ENCODE assay signal across 13 cellular contexts in the genomic region with DNA sequence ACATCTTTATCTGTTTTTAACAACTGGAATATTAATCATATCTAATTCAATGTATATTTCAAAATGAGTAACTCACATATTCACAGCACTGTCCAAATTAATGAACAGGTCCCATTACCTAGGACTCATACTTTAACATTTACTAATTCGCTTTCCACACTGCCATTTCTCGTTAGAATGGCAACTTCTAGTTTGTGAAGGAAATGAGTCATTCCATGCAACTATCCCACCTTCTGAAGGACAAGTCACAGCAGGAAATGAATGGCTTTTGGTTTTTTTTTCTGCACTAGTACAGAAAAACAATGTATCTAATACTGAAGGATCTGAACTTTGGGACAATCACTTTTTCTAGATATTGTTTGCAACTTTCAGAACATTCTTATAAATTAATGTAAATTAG. TPM values are rescaled to one million over a fixed set of nuclear protein-coding genes. Genes with fewer than 3 reads are reported as not detected.
DNase-seq lines count a peak whose midpoint lies in the region; ATAC-seq, FAIRE-seq and TF ChIP-seq lines count a peak whose summit lies in the region.
"Had no signal": no experiment of that assay in that cellular context is flagged by ENCODE, and none has a peak within 500 bp of the region (broad histone marks: within the 10 kb centered on the region; RNA-seq: fewer than 3 reads in every experiment).

No MANE protein-coding gene starts in this region.

- H3K18ac ChIP-seq in H1 (ENCODE audit: extremely low read depth, low read length) = no peak overlapping the region

- no peaks in the 10 kb centered on the region for H3K79me1 ChIP-seq in H1 (ENCODE audit: low read depth, low read length)

- ATAC-seq in body of pancreas = no peak
- ATAC-seq in left cardiac atrium = no peak

- TF ChIP-seq CTCF in Loucy (conservative IDR thresholded peaks at IDR 0.05; ENCODE audit: low read length) = no peak
- no peak for TF ChIP-seq CTCF in H1 (IDR thresholded peaks at IDR 0.05; ENCODE audit: control extremely low read depth in 1 of 3, insufficient read depth in 1 of 3, low read depth in 1 of 3, low read length in 3 of 3)
- no peak for TF ChIP-seq CTCF in suprapubic skin (IDR thresholded peaks at IDR 0.05)
- no peak for TF ChIP-seq CTCF in body of pancreas (IDR thresholded peaks at IDR 0.05)

- intact Hi-C loops in activated naive CD4-positive, alpha-beta T cell treated with anti-CD3 and anti-CD28 coated beads for 36 hours (cut with micrococcal nuclease) = loop anchor here (1.0 to 2.0 kb wide), 5 partner anchors 10 to 133 kb away; a partner anchor contains a TSS
- intact Hi-C loops in body of pancreas (cut with DNase I) = no loop called here
- intact Hi-C loops in left cardiac atrium (cut with DNase I) = no loop called here

- peaks cover 41% of the 10 kb centered on the region for H3K4me1 Mint-ChIP-seq in activated naive CD4-positive, alpha-beta T cell treated with anti-CD3 and anti-CD28 coated beads for 36 hours (ENCODE audit: low read depth)

- CTCF ChIA-PET in activated naive CD4-positive, alpha-beta T cell treated with anti-CD3 and anti-CD28 coated beads for 36 hours (lab: Charles Lee) = no interaction called here
- CTCF ChIA-PET in H1 (lab: Charles Lee; ENCODE audit: partially characterized antibody) = interaction anchor here (0.6 to 1.4 kb wide), 2 partner anchors 59 to 168 kb away, joined by 3 to 5 read pairs; no protein-coding TSS in a partner anchor

- H4K91ac ChIP-seq in H1 (replicated peaks; ENCODE audit: insufficient read length, low read length) = no peak overlapping the region

- H3K4ac ChIP-seq in H1 (replicated peaks; ENCODE audit: insufficient read length, low read depth, low read length) = no peak overlapping the region

- no peak overlapping the region for H2AFZ ChIP-seq in Loucy (ENCODE audit: low read length)
- H2AFZ ChIP-seq in H1 (ENCODE audit: low read length) = no peak overlapping the region

- no peak overlapping the region for H4K5ac ChIP-seq in H1 (ENCODE audit: insufficient read length, low read depth, low read length)

- no peak overlapping the region for H2BK20ac ChIP-seq in H1 (ENCODE audit: low read length)

- no peaks in the 10 kb centered on the region for H3K9me2 ChIP-seq in Loucy (replicated peaks; ENCODE audit: low read depth, low read length)

- WGBS in H1 (ENCODE audit: extremely low coverage in 1 of 2, insufficient coverage in 1 of 2, insufficient read length in 1 of 2, insufficient replicate concordance in 2 of 2, low coverage in 1 of 2, low lambda C conversion rate in 2 of 2, missing lambda C conversion rate in 1 of 2), 2 experiments = 69% methylated on average over 2 of the region's 2 CpGs; no CpG with 5 or more reads in 1 of the 2 experiments
- 47% methylated on average over 2 of the region's 2 CpGs for WGBS in suprapubic skin
- 49 to 57% methylated on average over 2 of the region's 2 CpGs for WGBS in body of pancreas, 2 donors

- H4K20me1 ChIP-seq in Loucy (ENCODE audit: insufficient read depth, low read length, poor library complexity, severe bottlenecking) (no peaks in the 10 kb centered on the region), H1 (replicated peaks in 1 of 2; ENCODE audit: control insufficient read depth in 1 of 2, insufficient read depth in 2 of 2, low read length in 2 of 2) (no peaks in the 10 kb centered on the region)

- H2BK120ac ChIP-seq in H1 (replicated peaks; ENCODE audit: low read depth, low read length) = no peak overlapping the region

- no peak for DNase-seq in activated naive CD4-positive, alpha-beta T cell treated with anti-CD3 and anti-CD28 coated beads for 36 hours
- no peak for DNase-seq in activated naive CD4-positive, alpha-beta T cell (lab: John Stamatoyannopoulos, UW)
- DNase-seq in H1 (ENCODE audit: low read depth in 1 of 2, low spot score in 2 of 2) (no peak), suprapubic skin (ENCODE audit: low spot score in 2 of 2) (no peak), body of pancreas (no peak), NCI-H2107 (lab: John Stamatoyannopoulos, UW) (no peak), left cardiac atrium (no peak)
- DNase-seq: AML-193, Karpas-422 had no signal

- H2AK5ac ChIP-seq in H1 (ENCODE audit: low read depth, low read length) = no peak overlapping the region

- H3K4me1 ChIP-seq in Loucy (ENCODE audit: insufficient read depth, low read length, poor library complexity, severe bottlenecking) (peaks cover 9% of the 10 kb centered on the region), H1 (replicated peaks in 1 of 4; ENCODE audit: control insufficient read depth in 3 of 4, insufficient read depth in 4 of 4, low read length in 3 of 4) (peaks cover 0 to 22% (median 12%) of the 10 kb centered on the region in 4 experiments), suprapubic skin (peaks cover 36% of the 10 kb centered on the region), body of pancreas (peaks cover 6% of the 10 kb centered on the region)

- peak overlapping the region; percentile 34 for H3K4me3 ChIP-seq in Loucy (ENCODE audit: low read length, poor library complexity, severe bottlenecking)
- H3K4me3 ChIP-seq in H1 (ENCODE audit: extremely low read depth in 1 of 4, insufficient read depth in 2 of 4, low read depth in 3 of 4, low read length in 4 of 4) = 0 out of 8 replicates have a peak overlapping the region, but pooled peaks of 1 of the 4 experiments have one; percentile 12
- no peak overlapping the region for H3K4me3 ChIP-seq in suprapubic skin
- H3K4me3 ChIP-seq in body of pancreas = no peak overlapping the region
- H3K4me3 ChIP-seq: cardiac muscle cell had no signal

- no peak overlapping the region for H3K9ac ChIP-seq in Loucy (ENCODE audit: low read depth, low read length, poor library complexity, severe bottlenecking)
- H3K9ac ChIP-seq in H1 (replicated peaks in 1 of 4; ENCODE audit: extremely low read depth in 1 of 4, low read depth in 3 of 4, low read length in 3 of 4) = no peak overlapping the region

- POLR2A ChIA-PET in H1 (lab: Charles Lee; ENCODE audit: partially characterized antibody) = no interaction called here

- no peak for TF ChIP-seq RAD21 in H1 (IDR thresholded peaks at IDR 0.05 in 1 of 2, conservative IDR thresholded peaks at IDR 0.05 in 1 of 2; ENCODE audit: low read depth in 2 of 2, low read length in 2 of 2)

- no peak overlapping the region for H4K8ac ChIP-seq in H1 (ENCODE audit: extremely low read depth, insufficient read depth, low read length)

- H2BK5ac ChIP-seq in H1 (ENCODE audit: low read depth, low read length) = no peak overlapping the region

- peaks cover 1% of the 10 kb centered on the region for H3K27me3 Mint-ChIP-seq in activated naive CD4-positive, alpha-beta T cell treated with anti-CD3 and anti-CD28 coated beads for 36 hours (ENCODE audit: low read depth)

- H3K4me3 Mint-ChIP-seq in activated naive CD4-positive, alpha-beta T cell treated with anti-CD3 and anti-CD28 coated beads for 36 hours = no peak overlapping the region
- H3K4me3 Mint-ChIP-seq: T-helper 1 cell treated with Interleukin-12 subunit alpha and Interleukin-12 subunit beta and Interleukin-4 antibody, amounts not matched to agents 30 μg/mL and 1 μg/mL, for 36 hours had no signal

- no peak for FAIRE-seq in H1 (lab: Jason Lieb, UNC)

- no peak overlapping the region for H2BK12ac ChIP-seq in H1 (ENCODE audit: low read depth, low read length)

- H3K4me2 ChIP-seq in Loucy (ENCODE audit: low read depth, low read length, poor library complexity, severe bottlenecking) = peak overlapping the region; percentile 30
- no peak overlapping the region for H3K4me2 ChIP-seq in H1 (ENCODE audit: insufficient read depth in 1 of 2, low read depth in 2 of 2, low read length in 2 of 2)

- H3K36me3 ChIP-seq in Loucy (ENCODE audit: insufficient read depth, low read length) (no peaks in the 10 kb centered on the region), H1 (ENCODE audit: control insufficient read depth in 2 of 4, insufficient read depth in 4 of 4, low read length in 3 of 4) (no peaks in the 10 kb centered on the region), suprapubic skin (no peaks in the 10 kb centered on the region), body of pancreas (replicated peaks in 1 of 2; ENCODE audit: insufficient read depth in 1 of 2, low read depth in 2 of 2) (no peaks in the 10 kb centered on the region)
- H3K36me3 ChIP-seq: cardiac muscle cell had no signal

- no peak overlapping the region for H3K14ac ChIP-seq in H1 (ENCODE audit: insufficient read length)

- no peak overlapping the region for H3K23ac ChIP-seq in H1 (ENCODE audit: insufficient read length)

- no peaks in the 10 kb centered on the region for H3K23me2 ChIP-seq in H1 (ENCODE audit: low read depth, low read length)

- TF ChIP-seq EP300 in H1 (IDR thresholded peaks at IDR 0.05; ENCODE audit: borderline replicate concordance in 1 of 2, low read depth in 2 of 2, low read length in 2 of 2) = no peak
- TF ChIP-seq EP300 in suprapubic skin (IDR thresholded peaks at IDR 0.05) = no peak

- no peak for TF ChIP-seq POLR2A in H1 (IDR thresholded peaks at IDR 0.05; ENCODE audit: control extremely low read depth in 1 of 2, low read depth in 2 of 2, low read length in 2 of 2)
- no peak for TF ChIP-seq POLR2A in suprapubic skin (IDR thresholded peaks at IDR 0.05)
- no peak for TF ChIP-seq POLR2A in body of pancreas (IDR thresholded peaks at IDR 0.05)

- peak overlapping the region; percentile 59 for H3K27ac Mint-ChIP-seq in activated naive CD4-positive, alpha-beta T cell treated with anti-CD3 and anti-CD28 coated beads for 36 hours
- H3K27ac Mint-ChIP-seq: T-helper 1 cell treated with Interleukin-12 subunit alpha and Interleukin-12 subunit beta and Interleukin-4 antibody, amounts not matched to agents 30 μg/mL and 1 μg/mL, for 36 hours had no signal

- no peaks in the 10 kb centered on the region for H3F3A ChIP-seq in Loucy (ENCODE audit: low read depth)

- H2BK15ac ChIP-seq in H1 (ENCODE audit: low read length) = no peak overlapping the region

- H3K9me3 ChIP-seq in Loucy (ENCODE audit: insufficient read depth, low read depth, low read length) (no peaks in the 10 kb centered on the region), H1 (ENCODE audit: insufficient read depth in 2 of 2, low read depth in 1 of 2, low read length in 1 of 2) (peaks cover 0 to 2% of the 10 kb centered on the region in 2 experiments; a peak in 1 of 4 replicates), suprapubic skin (no peaks in the 10 kb centered on the region), body of pancreas (no peaks in the 10 kb centered on the region)

- peaks cover 2% of the 10 kb centered on the region for H3K9me3 Mint-ChIP-seq in activated naive CD4-positive, alpha-beta T cell treated with anti-CD3 and anti-CD28 coated beads for 36 hours
- H3K9me3 Mint-ChIP-seq: T-helper 1 cell treated with Interleukin-12 subunit alpha and Interleukin-12 subunit beta and Interleukin-4 antibody, amounts not matched to agents 30 μg/mL and 1 μg/mL, for 36 hours had no signal

- H3K56ac ChIP-seq in H1 (replicated peaks; ENCODE audit: insufficient read length, low read depth, low read length) = no peak overlapping the region

- H3K79me2 ChIP-seq in Loucy (ENCODE audit: insufficient read depth, low read length) (no peaks in the 10 kb centered on the region), H1 (ENCODE audit: control insufficient read depth in 1 of 2, insufficient read depth in 2 of 2, low read length in 2 of 2) (peaks cover 3 to 9% of the 10 kb centered on the region in 2 experiments; a peak in 2 of 4 replicates)

- no peaks in the 10 kb centered on the region for H3K27me3 ChIP-seq in Loucy (ENCODE audit: insufficient read depth, low read length, poor library complexity, severe bottlenecking)
- no peaks in the 10 kb centered on the region for H3K27me3 ChIP-seq in H1 (replicated peaks in 1 of 4; ENCODE audit: control insufficient read depth in 3 of 4, extremely low read depth in 1 of 4, insufficient read depth in 3 of 4, low read length in 3 of 4)
- no peaks in the 10 kb centered on the region for H3K27me3 ChIP-seq in suprapubic skin
- H3K27me3 ChIP-seq in body of pancreas = no peaks in the 10 kb centered on the region
- H3K27me3 ChIP-seq: cardiac muscle cell had no signal

- H3K36me3 Mint-ChIP-seq in activated naive CD4-positive, alpha-beta T cell treated with anti-CD3 and anti-CD28 coated beads for 36 hours (ENCODE audit: low read depth) = peaks cover 6% of the 10 kb centered on the region

- H3K27ac ChIP-seq in H1 (ENCODE audit: low read depth, low read length) (no peak overlapping the region), suprapubic skin (peak overlapping the region; percentile 37), body of pancreas (no peak overlapping the region)
- H3K27ac ChIP-seq: cardiac muscle cell had no signal

RNA-seq across cellular contexts. Expression of a gene that starts 24.6 kb away (rescaled TPM):
- total RNA-seq in activated naive CD4-positive, alpha-beta T cell treated with anti-CD3 and anti-CD28 coated beads for 36 hours = under 1 TPM in 1 of 2 experiments, not detected in 1; 0.24 TPM
- total RNA-seq in H1 (2021; fragmentation: NEBNext Ultra II Directional; extraction: Animal tissue kit (Norgen Biotek cat#: 25700)) = not detected in 2 replicates
- not detected in 2 replicates for polyA plus RNA-seq in H1 (2011; rRNA removed)
- not detected for polyA plus RNA-seq in H1 (2011; cell fraction: cytosol; rRNA removed)
- polyA plus RNA-seq in H1 (2011; cell fraction: nucleus; rRNA removed) = not detected
- 0.14 to 0.16 TPM in 2 of 4 replicates, not detected in the others for polyA plus RNA-seq in H1 (2012, experiment 1 of 2)
- polyA plus RNA-seq in H1 (2012, experiment 2 of 2) = not detected
- polyA plus RNA-seq in H1 (2013, experiment 1 of 2) = not detected
- polyA plus RNA-seq in H1 (2013, experiment 2 of 2) = not detected
- polyA minus RNA-seq in H1 (2011; rRNA and poly(A)+ RNA removed) = not detected in 2 replicates
- not detected for polyA minus RNA-seq in H1 (2011; cell fraction: cytosol; rRNA and poly(A)+ RNA removed)
- not detected for polyA minus RNA-seq in H1 (2011; cell fraction: nucleus; rRNA and poly(A)+ RNA removed)
- total RNA-seq in suprapubic skin = not detected
- total RNA-seq in body of pancreas = not detected
- not detected for total RNA-seq in left cardiac atrium
- total RNA-seq: cardiac muscle cell, mononuclear cell had no signal
- polyA plus RNA-seq: cardiac muscle cell had no signal

RNA-seq across cellular contexts. Expression of a gene that starts 30.1 kb away (rescaled TPM):
- total RNA-seq in activated naive CD4-positive, alpha-beta T cell treated with anti-CD3 and anti-CD28 coated beads for 36 hours = 1 to 10 TPM; 3.0 to 3.2 TPM
- 14.9 and 16.1 TPM in 2 replicates for total RNA-seq in H1 (2021; fragmentation: NEBNext Ultra II Directional; extraction: Animal tissue kit (Norgen Biotek cat#: 25700))
- 6.9 and 12.7 TPM in 2 replicates for polyA plus RNA-seq in H1 (2011; rRNA removed)
- polyA plus RNA-seq in H1 (2011; cell fraction: cytosol; rRNA removed) = 8.9 TPM
- 5.2 TPM for polyA plus RNA-seq in H1 (2011; cell fraction: nucleus; rRNA removed)
- polyA plus RNA-seq in H1 (2012, experiment 1 of 2) = 9.6 to 12.9 TPM (median 10.4 TPM) in 4 replicates
- 5.1 TPM for polyA plus RNA-seq in H1 (2012, experiment 2 of 2)
- 13.6 TPM for polyA plus RNA-seq in H1 (2013, experiment 1 of 2)
- 14.4 TPM for polyA plus RNA-seq in H1 (2013, experiment 2 of 2)
- 29.0 and 38.6 TPM in 2 replicates for polyA minus RNA-seq in H1 (2011; rRNA and poly(A)+ RNA removed)
- polyA minus RNA-seq in H1 (2011; cell fraction: cytosol; rRNA and poly(A)+ RNA removed) = 10.9 TPM
- 20.8 TPM for polyA minus RNA-seq in H1 (2011; cell fraction: nucleus; rRNA and poly(A)+ RNA removed)
- total RNA-seq in suprapubic skin = 10 to 100 TPM in 2 of 4 donors, 1 to 10 TPM in 2; 8.2 to 21.5 (median 10.9) TPM
- 1 to 10 TPM; 4.3 to 6.0 TPM for total RNA-seq in body of pancreas
- total RNA-seq in left cardiac atrium = 1 to 10 TPM; 1.2 to 1.6 TPM
